ENCODE assay signal across 21 cellular contexts in the genomic region with DNA sequence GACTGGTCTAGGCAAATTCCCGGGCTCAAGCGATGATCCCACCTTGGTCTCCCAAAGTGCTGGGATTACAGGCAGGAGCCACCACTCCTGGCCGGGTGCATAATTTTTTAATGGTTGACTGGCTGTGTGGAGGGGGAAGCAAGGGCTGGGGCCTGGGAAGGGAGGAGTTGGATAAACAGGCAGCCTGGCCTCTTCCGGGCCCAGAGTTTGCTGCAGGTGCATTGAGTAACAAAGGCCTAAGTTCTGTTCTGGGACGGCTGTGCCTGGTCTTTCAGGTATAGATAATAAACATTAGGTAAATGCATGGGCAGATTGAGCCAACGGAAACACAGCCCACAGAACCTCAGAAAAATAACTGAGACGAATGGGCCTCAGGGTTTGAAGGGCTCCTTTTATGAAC.
"Had no signal": no experiment of that assay in that cellular context is flagged by ENCODE, and none has a peak within 500 bp of the region (broad histone marks: within the 10 kb centered on the region; RNA-seq: fewer than 3 reads in every experiment).

No MANE protein-coding gene starts in this region.

- H3K4me3 ChIP-seq: dorsolateral prefrontal cortex, heart left ventricle, left ventricle myocardium inferior, lower lobe of right lung, right atrium auricular region, sigmoid colon, skin epidermis, suprapubic skin, thyroid gland had no signal

- H3K4me1 Mint-ChIP-seq: naive B cell had no signal

- H3K27me3 ChIP-seq: heart left ventricle, right atrium auricular region, sigmoid colon, suprapubic skin, thyroid gland had no signal

- H3K27ac Mint-ChIP-seq: memory B cell, naive B cell, type B pancreatic cell had no signal

- DNase-seq: cortex of kidney; dorsolateral prefrontal cortex; effector CD8-positive, alpha-beta T cell; heart left ventricle; hypothalamus; kidney glomerular epithelial cell; left ventricle myocardium inferior; lower lobe of right lung; midbrain; naive B cell; posterior cingulate gyrus; sigmoid colon; stimulated activated CD4-positive, alpha-beta T cell treated with anti-CD3 and anti-CD28 coated beads, Interleukin-2, amount 100 ng/mL, for 48 hours; stimulated activated naive CD4-positive, alpha-beta T cell treated with Interleukin-2 at 50 U/mL for 16 hours; thyroid gland had no signal

- H3K27ac ChIP-seq: dorsolateral prefrontal cortex, heart left ventricle, left ventricle myocardium inferior, lower lobe of right lung, right atrium auricular region, sigmoid colon, skin epidermis, suprapubic skin, thyroid gland had no signal

- H3K36me3 ChIP-seq: heart left ventricle, left ventricle myocardium inferior, lower lobe of right lung, right atrium auricular region, sigmoid colon, suprapubic skin, thyroid gland had no signal

- H3K4me3 Mint-ChIP-seq: memory B cell, naive B cell, type B pancreatic cell had no signal

- H3K27me3 Mint-ChIP-seq: memory B cell, naive B cell, type B pancreatic cell had no signal

- H3K9me3 ChIP-seq: heart left ventricle, left ventricle myocardium inferior, lower lobe of right lung, right atrium auricular region, sigmoid colon, suprapubic skin, thyroid gland had no signal

- H3K4me1 ChIP-seq: heart left ventricle, left ventricle myocardium inferior, lower lobe of right lung, right atrium auricular region, sigmoid colon, suprapubic skin, thyroid gland had no signal

- H3K9me3 Mint-ChIP-seq: type B pancreatic cell had no signal

- H3K36me3 Mint-ChIP-seq: memory B cell, naive B cell, type B pancreatic cell had no signal

- ATAC-seq: esophagus mucosa, heart left ventricle, lower lobe of right lung had no signal
